Comparison of ENCODE assay signal across 8 cellular contexts in the genomic region with DNA sequence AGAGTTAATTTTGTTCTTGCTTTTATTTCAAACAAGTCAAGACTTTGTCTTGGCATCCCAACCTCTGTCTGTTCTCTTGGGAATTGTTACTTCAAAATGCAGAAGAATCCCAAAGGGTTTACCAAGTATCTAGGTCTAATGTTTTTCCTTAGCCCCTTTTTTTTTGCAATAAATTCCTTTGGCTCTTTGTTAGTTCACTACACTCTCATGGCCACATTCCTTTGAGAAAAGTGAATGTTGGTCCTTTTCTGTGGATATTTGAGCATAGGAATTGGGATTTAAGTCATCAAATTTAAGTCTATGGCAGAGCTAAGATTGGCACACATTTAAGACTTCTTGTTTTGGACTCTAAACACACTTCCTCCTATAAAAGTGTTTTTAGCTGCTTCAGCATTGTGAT. TPM values are rescaled to one million over a fixed set of nuclear protein-coding genes. Genes with fewer than 3 reads are reported as not detected.
DNase-seq lines count a peak whose midpoint lies in the region; ATAC-seq and TF ChIP-seq lines count a peak whose summit lies in the region.

No MANE protein-coding gene starts in this region.

- H2AFZ ChIP-seq in SU-DHL-6 (ENCODE audit: low read depth, low read length, severe bottlenecking) (no peak overlapping the region), fibroblast of lung (ENCODE audit: low read length) (no peak overlapping the region)

- no peak overlapping the region for H3K27ac ChIP-seq in SU-DHL-6 (ENCODE audit: low read depth, low read length)
- H3K27ac ChIP-seq in fibroblast of lung (ENCODE audit: insufficient read depth, low read length) = no peak overlapping the region
- H3K27ac ChIP-seq in upper lobe of left lung = peak overlapping the region in 1 of 4 donors; percentile 95

- CTCF ChIA-PET in activated CD8-positive, alpha-beta memory T cell treated with anti-CD3 and anti-CD28 coated beads, Interleukin-2, amount 10 ng/mL, durations not matched to agents 7 days and 5 days (lab: Charles Lee) = interaction anchor here (0.6 kb wide), 1 partner anchor 38 kb away, joined by 3 read pairs; no protein-coding TSS in a partner anchor

- H3K9me3 Mint-ChIP-seq in activated CD8-positive, alpha-beta memory T cell treated with anti-CD3 and anti-CD28 coated beads, Interleukin-2, amount 10 ng/mL, durations not matched to agents 7 days and 5 days (ENCODE audit: low read depth) = no peaks in the 10 kb centered on the region

- no peaks in the 10 kb centered on the region for H3K27me3 Mint-ChIP-seq in activated CD8-positive, alpha-beta memory T cell treated with anti-CD3 and anti-CD28 coated beads, Interleukin-2, amount 10 ng/mL, durations not matched to agents 7 days and 5 days

- H3K79me2 ChIP-seq in SU-DHL-6 (ENCODE audit: insufficient read depth, low read length) (peaks cover 79% of the 10 kb centered on the region), fibroblast of lung (ENCODE audit: control insufficient read depth, insufficient read depth, low read length) (peaks cover 59% of the 10 kb centered on the region)

- H3K27me3 ChIP-seq in SU-DHL-6 (ENCODE audit: low read length) (no peaks in the 10 kb centered on the region), fibroblast of lung (ENCODE audit: control insufficient read depth, insufficient read depth, low read length) (no peaks in the 10 kb centered on the region), skeletal muscle satellite cell (ENCODE audit: control insufficient read depth, insufficient read depth, low read length) (no peaks in the 10 kb centered on the region), upper lobe of left lung (no peaks in the 10 kb centered on the region)

- H3K4me1 ChIP-seq in fibroblast of lung (ENCODE audit: control insufficient read depth, extremely low read depth, insufficient read depth, low read length) = peaks cover 8% of the 10 kb centered on the region
- peaks cover 35% of the 10 kb centered on the region for H3K4me1 ChIP-seq in skeletal muscle satellite cell (ENCODE audit: control insufficient read depth, insufficient read depth, low read length)
- H3K4me1 ChIP-seq in upper lobe of left lung = peaks cover 28 to 49% (median 35%) of the 10 kb centered on the region in 4 donors

- H3K4me2 ChIP-seq in SU-DHL-6 (ENCODE audit: low read depth, low read length, poor library complexity, severe bottlenecking) (peak overlapping the region; percentile 82), fibroblast of lung (ENCODE audit: extremely low read depth, insufficient read depth, low read length) (peak overlapping the region; percentile 77), skeletal muscle satellite cell (ENCODE audit: low read length) (peak overlapping the region; percentile 96)

- H4K20me1 ChIP-seq in SU-DHL-6 (ENCODE audit: low read depth, low read length) = peaks cover 3% of the 10 kb centered on the region; the same call in 1 of the 2 replicates
- H4K20me1 ChIP-seq in fibroblast of lung (ENCODE audit: control insufficient read depth, extremely low read depth, insufficient read depth, low read length) = no peaks in the 10 kb centered on the region

- peak overlapping the region; percentile 83; the same call in 1 of the 2 replicates for H3K9ac ChIP-seq in SU-DHL-6 (ENCODE audit: low read length)
- H3K9ac ChIP-seq in fibroblast of lung (ENCODE audit: insufficient read depth, low read length) = no peak overlapping the region
- H3K9ac ChIP-seq in skeletal muscle satellite cell (ENCODE audit: low read depth, low read length) = no peak overlapping the region

- TF ChIP-seq CTCF in SU-DHL-6 (IDR thresholded peaks at IDR 0.05; ENCODE audit: insufficient read depth, low read length, poor library complexity, severe bottlenecking) = no peak
- TF ChIP-seq CTCF in fibroblast of lung (conservative IDR thresholded peaks at IDR 0.05 in 1 of 2, IDR thresholded peaks at IDR 0.05 in 1 of 2; ENCODE audit: low read depth in 1 of 2, low read length in 2 of 2) = no peak
- TF ChIP-seq CTCF in upper lobe of left lung (IDR thresholded peaks at IDR 0.05) = no peak

- no peak for TF ChIP-seq EP300 in upper lobe of left lung (IDR thresholded peaks at IDR 0.05)

- no peak overlapping the region for H3K4me3 ChIP-seq in SU-DHL-6 (ENCODE audit: insufficient read depth, low read length, poor library complexity, severe bottlenecking)
- H3K4me3 ChIP-seq in fibroblast of lung (replicated peaks in 1 of 4; ENCODE audit: control extremely low read depth in 1 of 4, insufficient read depth in 1 of 4, low read depth in 3 of 4, low read length in 4 of 4) = peak overlapping the region in 2 of 4 experiments; percentile 69 to 79
- peak overlapping the region; percentile 97 for H3K4me3 ChIP-seq in skeletal muscle satellite cell (ENCODE audit: low read length)
- no peak overlapping the region for H3K4me3 ChIP-seq in upper lobe of left lung

- H3K9me2 ChIP-seq in SU-DHL-6 (replicated peaks; ENCODE audit: insufficient read depth, low read length) = no peaks in the 10 kb centered on the region

- H3K27ac Mint-ChIP-seq in activated CD8-positive, alpha-beta memory T cell treated with anti-CD3 and anti-CD28 coated beads, Interleukin-2, amount 10 ng/mL, durations not matched to agents 7 days and 5 days = no peak overlapping the region

- peaks cover 45% of the 10 kb centered on the region for H3K4me1 Mint-ChIP-seq in activated CD8-positive, alpha-beta memory T cell treated with anti-CD3 and anti-CD28 coated beads, Interleukin-2, amount 10 ng/mL, durations not matched to agents 7 days and 5 days

- H3K36me3 ChIP-seq in SU-DHL-6 (ENCODE audit: low read length) (peaks cover 7% of the 10 kb centered on the region; the same call in 1 of the 2 replicates), fibroblast of lung (ENCODE audit: control insufficient read depth, insufficient read depth, low read length) (peaks cover 9% of the 10 kb centered on the region), skeletal muscle satellite cell (ENCODE audit: insufficient read depth, low read length) (peaks cover 15% of the 10 kb centered on the region), upper lobe of left lung (peaks cover 9 to 20% (median 17%) of the 10 kb centered on the region in 4 donors)

- no peak for TF ChIP-seq POLR2A in upper lobe of left lung (IDR thresholded peaks at IDR 0.05)

- peaks cover 9% of the 10 kb centered on the region for H3F3A ChIP-seq in SU-DHL-6 (ENCODE audit: insufficient read depth)

- H3K9me3 ChIP-seq in SU-DHL-6 (ENCODE audit: insufficient read depth, low read length) = no peaks in the 10 kb centered on the region
- H3K9me3 ChIP-seq in fibroblast of lung (ENCODE audit: control insufficient read depth, insufficient read depth, low read depth, low read length) = no peaks in the 10 kb centered on the region
- no peaks in the 10 kb centered on the region for H3K9me3 ChIP-seq in skeletal muscle satellite cell (replicated peaks; ENCODE audit: low read length)
- no peaks in the 10 kb centered on the region for H3K9me3 ChIP-seq in upper lobe of left lung

- no peak for DNase-seq in activated CD8-positive, alpha-beta memory T cell treated with anti-CD3 and anti-CD28 coated beads, Interleukin-2, amount 10 ng/mL, durations not matched to agents 7 days and 5 days
- DNase-seq in activated CD8-positive, alpha-beta memory T cell treated with anti-CD3 and anti-CD28 coated beads, Interleukin-2, amount 50 U/mL, for 4 hours = no peak
- DNase-seq in fibroblast of lung (ENCODE audit: low read depth in 2 of 2) (no peak), NCI-H1105 treated with DMSO at 0.1 percent for 48 hours (lab: John Stamatoyannopoulos, UW) (no peak), upper lobe of left lung (no peak), hepatic stellate cell (ENCODE audit: low spot score) (no peak)

- peak overlapping the region; percentile 98 for H3K4me3 Mint-ChIP-seq in activated CD8-positive, alpha-beta memory T cell treated with anti-CD3 and anti-CD28 coated beads, Interleukin-2, amount 10 ng/mL, durations not matched to agents 7 days and 5 days

- no peak for ATAC-seq in activated CD8-positive, alpha-beta memory T cell treated with anti-CD3 and anti-CD28 coated beads, Interleukin-2, amount 10 ng/mL, durations not matched to agents 7 days and 5 days
- no peak for ATAC-seq in upper lobe of left lung (ENCODE audit: low FRiP score in 2 of 2)

- peaks cover 28% of the 10 kb centered on the region for H3K36me3 Mint-ChIP-seq in activated CD8-positive, alpha-beta memory T cell treated with anti-CD3 and anti-CD28 coated beads, Interleukin-2, amount 10 ng/mL, durations not matched to agents 7 days and 5 days

RNA-seq across cellular contexts. Expression of gene BTF3L4, which starts 1.8 kb away (rescaled TPM):
- 10 to 100 TPM; 25.6 to 31.5 TPM for total RNA-seq in activated CD8-positive, alpha-beta memory T cell treated with anti-CD3 and anti-CD28 coated beads, Interleukin-2, amount 10 ng/mL, durations not matched to agents 7 days and 5 days
- 55.5 and 63.2 TPM in 2 replicates for total RNA-seq in fibroblast of lung
- polyA plus RNA-seq in fibroblast of lung = 70.0 and 73.3 TPM in 2 replicates
- 49.5 and 51.0 TPM in 2 replicates for polyA plus RNA-seq in fibroblast of lung (2012)
- polyA minus RNA-seq in fibroblast of lung (ENCODE audit: low replicate concordance) = 2.1 and 4.5 TPM in 2 replicates
- total RNA-seq in skeletal muscle satellite cell (2012; rRNA removed) = 57.7 and 64.1 TPM in 2 replicates
- 10 to 100 TPM in 5 of 6 donors, 1 to 10 TPM in 1; 6.0 to 48.0 (median 34.4) TPM for total RNA-seq in upper lobe of left lung

RNA-seq across cellular contexts. Expression of gene TXNDC12, which starts 2.9 kb away (rescaled TPM):
- 10 to 100 TPM; 37.5 to 42.6 TPM for total RNA-seq in activated CD8-positive, alpha-beta memory T cell treated with anti-CD3 and anti-CD28 coated beads, Interleukin-2, amount 10 ng/mL, durations not matched to agents 7 days and 5 days
- total RNA-seq in fibroblast of lung (34.5 and 34.7 TPM in 2 replicates), upper lobe of left lung (10 to 100 TPM in 5 of 6 donors, 1 to 10 TPM in 1; 8.4 to 54.0 (median 26.6) TPM)
- polyA plus RNA-seq in fibroblast of lung = 30.8 and 32.4 TPM in 2 replicates
- polyA plus RNA-seq in fibroblast of lung (2012) = 36.0 and 39.0 TPM in 2 replicates
- 5.8 and 6.6 TPM in 2 replicates for polyA minus RNA-seq in fibroblast of lung (ENCODE audit: low replicate concordance)
- 46.9 and 53.5 TPM in 2 replicates for total RNA-seq in skeletal muscle satellite cell (2012; rRNA removed)

RNA-seq across cellular contexts. Expression of gene KTI12, which starts 24.3 kb away (rescaled TPM):
- 10 to 100 TPM; 15.0 to 18.0 TPM for total RNA-seq in activated CD8-positive, alpha-beta memory T cell treated with anti-CD3 and anti-CD28 coated beads, Interleukin-2, amount 10 ng/mL, durations not matched to agents 7 days and 5 days
- 6.9 and 7.8 TPM in 2 replicates for total RNA-seq in fibroblast of lung
- polyA plus RNA-seq in fibroblast of lung = 11.8 and 14.5 TPM in 2 replicates
- 10.7 and 15.4 TPM in 2 replicates for polyA plus RNA-seq in fibroblast of lung (2012)
- 4.4 and 7.1 TPM in 2 replicates for polyA minus RNA-seq in fibroblast of lung (ENCODE audit: low replicate concordance)
- total RNA-seq in skeletal muscle satellite cell (2012; rRNA removed) = 16.2 and 17.2 TPM in 2 replicates
- total RNA-seq in upper lobe of left lung = 10 to 100 TPM in 1 of 6 donors, 1 to 10 TPM in 5; 2.6 to 11.6 (median 7.3) TPM
